11 cellular contexts compared by ENCODE assay signal in genomic region chr16:53821957-53822625, GRCh38.
A peak's percentile ranks its signal among the peaks of the same experiment; 100 is the strongest.
DNase-seq lines count a peak whose midpoint lies in the region; ATAC-seq, FAIRE-seq and TF ChIP-seq lines count a peak whose summit lies in the region.
"Had no signal": no experiment of that assay in that cellular context is flagged by ENCODE, and none has a peak within 500 bp of the region (broad histone marks: within the 10 kb centered on the region; RNA-seq: fewer than 3 reads in every experiment).

No MANE protein-coding gene starts in this region.

- no peaks in the 10 kb centered on the region for H3K9me3 Mint-ChIP-seq in CD4-positive, CD25-positive, alpha-beta regulatory T cell
- H3K9me3 Mint-ChIP-seq in naive thymus-derived CD4-positive, alpha-beta T cell: no peaks in the 10 kb centered on the region
- H3K9me3 Mint-ChIP-seq: nephron progenitor cell had no signal

- FAIRE-seq in H1 (lab: Jason Lieb, UNC): no peak

- H2AFZ ChIP-seq in H1 (ENCODE audit: low read length): no peak overlapping the region

- H4K5ac ChIP-seq in H1 (ENCODE audit: insufficient read length, low read depth, low read length): no peak overlapping the region

- no peak overlapping the region for H3K23ac ChIP-seq in H1 (ENCODE audit: insufficient read length)

- TF ChIP-seq CTCF in H1 (IDR thresholded peaks at IDR 0.05; ENCODE audit: control extremely low read depth in 1 of 3, insufficient read depth in 1 of 3, low read depth in 1 of 3, low read length in 3 of 3) (no peak), GM10266 (IDR thresholded peaks at IDR 0.05; ENCODE audit: control insufficient read depth, insufficient read depth, low read depth, missing control alignments) (no peak)

- no peak overlapping the region for H3K18ac ChIP-seq in H1 (ENCODE audit: extremely low read depth, low read length)

- H3K36me3 Mint-ChIP-seq in CD4-positive, CD25-positive, alpha-beta regulatory T cell: peaks cover 8% of the 10 kb centered on the region
- H3K36me3 Mint-ChIP-seq in naive thymus-derived CD4-positive, alpha-beta T cell: peaks cover 0 to 13% (median 0%) of the 10 kb centered on the region in 5 donors

- H3K56ac ChIP-seq in H1 (replicated peaks; ENCODE audit: insufficient read length, low read depth, low read length): no peak overlapping the region

- H3K9ac ChIP-seq in H1 (replicated peaks in 1 of 4; ENCODE audit: extremely low read depth in 1 of 4, low read depth in 3 of 4, low read length in 3 of 4): no peak overlapping the region

- H2BK12ac ChIP-seq in H1 (ENCODE audit: low read depth, low read length): no peak overlapping the region

- H3K4me2 ChIP-seq in H1 (ENCODE audit: insufficient read depth in 1 of 2, low read depth in 2 of 2, low read length in 2 of 2): no peak overlapping the region

- H3K36me3 ChIP-seq in CD4-positive, CD25-positive, alpha-beta regulatory T cell (ENCODE audit: control insufficient read depth, insufficient read depth, low read length): peaks cover 16% of the 10 kb centered on the region
- peaks cover 0 to 2% (median 0%) of the 10 kb centered on the region in 4 experiments; a peak in 2 of 8 replicates for H3K36me3 ChIP-seq in H1 (ENCODE audit: control insufficient read depth in 2 of 4, insufficient read depth in 4 of 4, low read length in 3 of 4)
- peaks cover 0 to 11% (median 0%) of the 10 kb centered on the region in 3 experiments for H3K36me3 ChIP-seq in naive thymus-derived CD4-positive, alpha-beta T cell (ENCODE audit: control insufficient read depth in 2 of 3, insufficient read depth in 3 of 3, low read length in 3 of 3)

- intact Hi-C loops in naive thymus-derived CD4-positive, alpha-beta T cell (cut with micrococcal nuclease): loop anchor here in 1 of 2 donors (2.0 kb wide), 1 partner anchor 271 kb away; no protein-coding TSS in a partner anchor

- no peak for TF ChIP-seq RAD21 in H1 (IDR thresholded peaks at IDR 0.05 in 1 of 2, conservative IDR thresholded peaks at IDR 0.05 in 1 of 2; ENCODE audit: low read depth in 2 of 2, low read length in 2 of 2)

- no peaks in the 10 kb centered on the region for H3K27me3 ChIP-seq in CD4-positive, CD25-positive, alpha-beta regulatory T cell (ENCODE audit: control insufficient read depth, insufficient read depth, low read length)
- no peaks in the 10 kb centered on the region for H3K27me3 ChIP-seq in H1 (replicated peaks in 1 of 4; ENCODE audit: control insufficient read depth in 3 of 4, extremely low read depth in 1 of 4, insufficient read depth in 3 of 4, low read length in 3 of 4)
- no peaks in the 10 kb centered on the region for H3K27me3 ChIP-seq in naive thymus-derived CD4-positive, alpha-beta T cell (ENCODE audit: control insufficient read depth in 2 of 2, insufficient read depth in 2 of 2, low read length in 2 of 2)
- H3K27me3 ChIP-seq: stomach had no signal

- H3K27ac ChIP-seq in CD4-positive, CD25-positive, alpha-beta regulatory T cell (ENCODE audit: insufficient read depth, low read length, poor library complexity, severe bottlenecking): no peak overlapping the region
- no peak overlapping the region for H3K27ac ChIP-seq in H1 (ENCODE audit: low read depth, low read length)
- H3K27ac ChIP-seq in naive thymus-derived CD4-positive, alpha-beta T cell (ENCODE audit: low read depth, low read length): no peak overlapping the region
- H3K27ac ChIP-seq: stomach had no signal

- peaks cover 0 to 18% (median 11%) of the 10 kb centered on the region in 4 donors for H3K4me1 Mint-ChIP-seq in CD4-positive, CD25-positive, alpha-beta regulatory T cell
- peaks cover 0 to 19% (median 13%) of the 10 kb centered on the region in 7 donors for H3K4me1 Mint-ChIP-seq in naive thymus-derived CD4-positive, alpha-beta T cell
- H3K4me1 Mint-ChIP-seq: nephron progenitor cell had no signal

- no peak overlapping the region for H3K14ac ChIP-seq in H1 (ENCODE audit: insufficient read length)

- peak overlapping the region; percentile 17 to 91 (median 40) for H3K27ac Mint-ChIP-seq in CD4-positive, CD25-positive, alpha-beta regulatory T cell
- peak overlapping the region in 5 of 9 donors; percentile 15 to 76 (median 60) for H3K27ac Mint-ChIP-seq in naive thymus-derived CD4-positive, alpha-beta T cell
- H3K27ac Mint-ChIP-seq: nephron progenitor cell had no signal

- no peaks in the 10 kb centered on the region for H3K27me3 Mint-ChIP-seq in CD4-positive, CD25-positive, alpha-beta regulatory T cell
- H3K27me3 Mint-ChIP-seq in naive thymus-derived CD4-positive, alpha-beta T cell: no peaks in the 10 kb centered on the region

- 0 out of 2 replicates have a peak overlapping the region, but pooled peaks have one; percentile 88 for H2BK15ac ChIP-seq in H1 (ENCODE audit: low read length)

- ATAC-seq in CD4-positive, CD25-positive, alpha-beta regulatory T cell (ENCODE audit: low read depth in 2 of 2): no peak
- ATAC-seq in naive thymus-derived CD4-positive, alpha-beta T cell: no peak

- no peak for TF ChIP-seq POLR2A in H1 (IDR thresholded peaks at IDR 0.05; ENCODE audit: control extremely low read depth in 1 of 2, low read depth in 2 of 2, low read length in 2 of 2)

- H4K20me1 ChIP-seq in H1 (replicated peaks in 1 of 2; ENCODE audit: control insufficient read depth in 1 of 2, insufficient read depth in 2 of 2, low read length in 2 of 2): no peaks in the 10 kb centered on the region

- no peak overlapping the region for H4K91ac ChIP-seq in H1 (replicated peaks; ENCODE audit: insufficient read length, low read length)

- no peak overlapping the region for H3K4me3 Mint-ChIP-seq in CD4-positive, CD25-positive, alpha-beta regulatory T cell
- H3K4me3 Mint-ChIP-seq in naive thymus-derived CD4-positive, alpha-beta T cell: no peak overlapping the region
- H3K4me3 Mint-ChIP-seq: nephron progenitor cell had no signal

- CTCF ChIA-PET in H1 (lab: Charles Lee; ENCODE audit: partially characterized antibody): interaction anchor here (0.7 kb wide), 2 partner anchors 8 to 229 kb away, joined by 3 read pairs; no protein-coding TSS in a partner anchor
- CTCF ChIA-PET in naive thymus-derived CD4-positive, alpha-beta T cell (lab: Charles Lee): interaction anchor here (1.0 kb wide), 1 partner anchor 273 kb away, joined by 4 read pairs; no protein-coding TSS in a partner anchor

- H3K4ac ChIP-seq in H1 (replicated peaks; ENCODE audit: insufficient read length, low read depth, low read length): no peak overlapping the region

- POLR2A ChIA-PET in H1 (lab: Charles Lee; ENCODE audit: partially characterized antibody): no interaction called here
- POLR2A ChIA-PET in naive thymus-derived CD4-positive, alpha-beta T cell (lab: Charles Lee): no interaction called here

- peaks cover 10% of the 10 kb centered on the region for H3K4me1 ChIP-seq in CD4-positive, CD25-positive, alpha-beta regulatory T cell (ENCODE audit: control insufficient read depth, insufficient read depth, low read length, poor library complexity, severe bottlenecking)
- H3K4me1 ChIP-seq in H1 (replicated peaks in 1 of 4; ENCODE audit: control insufficient read depth in 3 of 4, insufficient read depth in 4 of 4, low read length in 3 of 4): no peaks in the 10 kb centered on the region
- peaks cover 8 to 23% of the 10 kb centered on the region in 2 donors for H3K4me1 ChIP-seq in naive thymus-derived CD4-positive, alpha-beta T cell (ENCODE audit: control insufficient read depth in 2 of 2, insufficient read depth in 2 of 2, low read length in 2 of 2)

- no peak overlapping the region for H3K4me3 ChIP-seq in CD4-positive, CD25-positive, alpha-beta regulatory T cell (ENCODE audit: low read depth, low read length)
- H3K4me3 ChIP-seq in H1 (ENCODE audit: extremely low read depth in 1 of 4, insufficient read depth in 2 of 4, low read depth in 3 of 4, low read length in 4 of 4): no peak overlapping the region
- H3K4me3 ChIP-seq in naive thymus-derived CD4-positive, alpha-beta T cell (ENCODE audit: low read length): no peak overlapping the region
- H3K4me3 ChIP-seq: stomach had no signal

- no peak overlapping the region for H2BK20ac ChIP-seq in H1 (ENCODE audit: low read length)

- H2BK120ac ChIP-seq in H1 (replicated peaks; ENCODE audit: low read depth, low read length): no peak overlapping the region

- WGBS in H1 (ENCODE audit: extremely low coverage in 1 of 2, insufficient coverage in 1 of 2, insufficient read length in 1 of 2, insufficient replicate concordance in 2 of 2, low coverage in 1 of 2, low lambda C conversion rate in 2 of 2, missing lambda C conversion rate in 1 of 2), 2 experiments: 69% methylated on average over 4 of the region's 4 CpGs; no CpG with 5 or more reads in 1 of the 2 experiments

- H3K23me2 ChIP-seq in H1 (ENCODE audit: low read depth, low read length): no peaks in the 10 kb centered on the region

- H3K9me3 ChIP-seq in CD4-positive, CD25-positive, alpha-beta regulatory T cell (ENCODE audit: control insufficient read depth in 2 of 2, low read length in 2 of 2): no peaks in the 10 kb centered on the region
- H3K9me3 ChIP-seq in H1 (ENCODE audit: insufficient read depth in 2 of 2, low read depth in 1 of 2, low read length in 1 of 2): no peaks in the 10 kb centered on the region
- no peaks in the 10 kb centered on the region for H3K9me3 ChIP-seq in naive thymus-derived CD4-positive, alpha-beta T cell (ENCODE audit: control insufficient read depth in 2 of 3, low read length in 3 of 3)
- H3K9me3 ChIP-seq: stomach had no signal

- TF ChIP-seq EP300 in H1 (IDR thresholded peaks at IDR 0.05; ENCODE audit: borderline replicate concordance in 1 of 2, low read depth in 2 of 2, low read length in 2 of 2): no peak

- no peaks in the 10 kb centered on the region for H3K79me1 ChIP-seq in H1 (ENCODE audit: low read depth, low read length)

- DNase-seq in CD4-positive, CD25-positive, alpha-beta regulatory T cell: no peak
- DNase-seq in NCI-H226: peak; percentile 89
- no peak for DNase-seq in H1 (ENCODE audit: low read depth in 1 of 2, low spot score in 2 of 2)
- no peak for DNase-seq in naive thymus-derived CD4-positive, alpha-beta T cell
- no peak for DNase-seq in DMS114 treated with DMSO at 0.1 percent for 48 hours (lab: John Stamatoyannopoulos, UW; ENCODE audit: unreplicated experiment)
- DNase-seq in GM10266 (ENCODE audit: extremely low spot score): no peak
- no peak for DNase-seq in activated naive CD4-positive, alpha-beta T cell treated with Interleukin-2 at 50 U/mL for 16 hours
- no peak for DNase-seq in AML-193 (lab: John Stamatoyannopoulos, UW)
- DNase-seq: NCI-H524, nephron progenitor cell, stomach had no signal

- H2AK5ac ChIP-seq in H1 (ENCODE audit: low read depth, low read length): no peak overlapping the region

- H2BK5ac ChIP-seq in H1 (ENCODE audit: low read depth, low read length): no peak overlapping the region

- H4K8ac ChIP-seq in H1 (ENCODE audit: extremely low read depth, insufficient read depth, low read length): no peak overlapping the region

- no peaks in the 10 kb centered on the region for H3K79me2 ChIP-seq in H1 (ENCODE audit: control insufficient read depth in 1 of 2, insufficient read depth in 2 of 2, low read length in 2 of 2)

TF ChIP-seq in H1, 55 proteins besides CTCF, POLR2A, EP300 and RAD21 (continues in another document):
- no peak for TF ChIP-seq CBX5 (IDR thresholded peaks at IDR 0.05; ENCODE audit: low read depth, low read length)
